Comparison of ENCODE assay signal across 26 cellular contexts in genomic region chr16:81850197-81850944, GRCh38.
DNase-seq lines count a peak whose midpoint lies in the region; ATAC-seq lines count a peak whose summit lies in the region.
"Had no signal": no experiment of that assay in that cellular context is flagged by ENCODE, and none has a peak within 500 bp of the region (broad histone marks: within the 10 kb centered on the region; RNA-seq: fewer than 3 reads in every experiment).

No MANE protein-coding gene starts in this region.

- peaks cover 49 to 70% (median 58%) of the 10 kb centered on the region in 3 donors for H3K4me1 Mint-ChIP-seq in IgD-negative memory B cell
- peaks cover 41% of the 10 kb centered on the region for H3K4me1 Mint-ChIP-seq in central memory CD8-positive, alpha-beta T cell
- peaks cover 40 to 53% of the 10 kb centered on the region in 2 donors for H3K4me1 Mint-ChIP-seq in natural killer cell treated with Interleukin-12 subunit alpha and Interleukin-12 subunit beta and Interleukin-15 and Interleukin-18, amount 100 ng/mL, for 72 hours (ENCODE audit: low read depth in 2 of 2)
- H3K4me1 Mint-ChIP-seq in CD4-positive, alpha-beta memory T cell = no peaks in the 10 kb centered on the region

- no peaks in the 10 kb centered on the region for H3K36me3 ChIP-seq in CD4-positive, alpha-beta memory T cell (ENCODE audit: insufficient read depth, low read length)
- H3K36me3 ChIP-seq: MG63, Peyer's patch had no signal

- POLR2A ChIA-PET in CD4-positive, alpha-beta memory T cell (lab: Charles Lee; ENCODE audit: partially characterized antibody) = no interaction called here

- no peaks in the 10 kb centered on the region for H3K27me3 Mint-ChIP-seq in IgD-negative memory B cell
- H3K27me3 Mint-ChIP-seq in central memory CD8-positive, alpha-beta T cell = no peaks in the 10 kb centered on the region
- H3K27me3 Mint-ChIP-seq in natural killer cell treated with Interleukin-12 subunit alpha and Interleukin-12 subunit beta and Interleukin-15 and Interleukin-18, amount 100 ng/mL, for 72 hours = no peaks in the 10 kb centered on the region
- peaks cover under 1 to 4% of the 10 kb centered on the region in 2 donors for H3K27me3 Mint-ChIP-seq in CD4-positive, alpha-beta memory T cell
- H3K27me3 Mint-ChIP-seq: CD4-positive, alpha-beta T cell had no signal

- no peak for DNase-seq in central memory CD8-positive, alpha-beta T cell (ENCODE audit: low spot score in 2 of 2)
- DNase-seq in natural killer cell treated with Interleukin-12 subunit alpha and Interleukin-12 subunit beta and Interleukin-15 and Interleukin-18, amount 100 ng/mL, for 72 hours (ENCODE audit: low spot score) = no peak
- no peak for DNase-seq in DMS53 (lab: John Stamatoyannopoulos, UW)
- no peak for DNase-seq in CD4-positive, alpha-beta memory T cell
- DNase-seq: Caco-2; CD4-positive, alpha-beta T cell; DMS79; EL; GDM1; GM23248; H7; KBM-7; MG63; NCI-H2029; NCI-H446; NCI-H524 treated with DMSO at 0.1 percent for 48 hours; OCI-M1; Peyer's patch; SIG-M5; SW 1271 had no signal

- no peaks in the 10 kb centered on the region for H3K27me3 ChIP-seq in CD4-positive, alpha-beta memory T cell (ENCODE audit: insufficient read depth, low read length)
- H3K27me3 ChIP-seq: BLaER1 treated with 17β-estradiol and CSF1 and Interleukin-3, amounts not matched to agents 10 nM and 100 nM; MG63; Peyer's patch had no signal

- CTCF ChIA-PET in CD4-positive, alpha-beta memory T cell (lab: Charles Lee; ENCODE audit: partially characterized antibody) = no interaction called here

- no peak overlapping the region for H3K4me3 ChIP-seq in CD4-positive, alpha-beta memory T cell (ENCODE audit: low read length in 2 of 2)
- H3K4me3 ChIP-seq: BLaER1 treated with 17β-estradiol and CSF1 and Interleukin-3, amounts not matched to agents 10 nM and 100 nM; GM12878; GM23248; MG63; Peyer's patch; SK-N-MC had no signal

- no peaks in the 10 kb centered on the region for H3K4me1 ChIP-seq in CD4-positive, alpha-beta memory T cell (ENCODE audit: insufficient read depth, low read length)
- H3K4me1 ChIP-seq: Peyer's patch had no signal

- no peak overlapping the region for H3K27ac ChIP-seq in CD4-positive, alpha-beta memory T cell (ENCODE audit: low read depth, low read length)
- H3K27ac ChIP-seq: BLaER1 treated with 17β-estradiol and CSF1 and Interleukin-3, amounts not matched to agents 10 nM and 100 nM; GM23248; Peyer's patch; SK-N-MC had no signal

- no peak for ATAC-seq in central memory CD8-positive, alpha-beta T cell (replicated peaks; ENCODE audit: extremely low read depth, poor library complexity, severe bottlenecking)
- no peak for ATAC-seq in natural killer cell treated with Interleukin-12 subunit alpha and Interleukin-12 subunit beta and Interleukin-15 and Interleukin-18, amount 100 ng/mL, for 72 hours
- ATAC-seq in HG03039 (IDR thresholded peaks at IDR 0.05; ENCODE audit: unreplicated experiment) (no peak), GM18909 (IDR thresholded peaks at IDR 0.05; ENCODE audit: poor library complexity, unreplicated experiment) (no peak)
- ATAC-seq: GM12878 had no signal

- intact Hi-C loops in CD4-positive, alpha-beta memory T cell (cut with micrococcal nuclease) = no loop called here

- H3K9me3 ChIP-seq in CD4-positive, alpha-beta memory T cell (ENCODE audit: control insufficient read depth in 1 of 2, low read length in 2 of 2) = no peaks in the 10 kb centered on the region
- H3K9me3 ChIP-seq: Caco-2, MG63, Peyer's patch had no signal

- peak overlapping the region in 3 of 4 donors; percentile 1 to 63 (median 20) for H3K4me3 Mint-ChIP-seq in IgD-negative memory B cell
- H3K4me3 Mint-ChIP-seq in central memory CD8-positive, alpha-beta T cell = no peak overlapping the region
- H3K4me3 Mint-ChIP-seq in natural killer cell treated with Interleukin-12 subunit alpha and Interleukin-12 subunit beta and Interleukin-15 and Interleukin-18, amount 100 ng/mL, for 72 hours = peak overlapping the region; percentile 3
- H3K4me3 Mint-ChIP-seq in CD4-positive, alpha-beta memory T cell = no peak overlapping the region
- H3K4me3 Mint-ChIP-seq: CD4-positive, alpha-beta T cell had no signal

- H3K27ac Mint-ChIP-seq in IgD-negative memory B cell = peak overlapping the region; percentile 31 to 77 (median 66)
- peak overlapping the region; percentile 86 for H3K27ac Mint-ChIP-seq in central memory CD8-positive, alpha-beta T cell (ENCODE audit: low read depth)
- peak overlapping the region; percentile 3 to 56 for H3K27ac Mint-ChIP-seq in natural killer cell treated with Interleukin-12 subunit alpha and Interleukin-12 subunit beta and Interleukin-15 and Interleukin-18, amount 100 ng/mL, for 72 hours
- H3K27ac Mint-ChIP-seq in CD4-positive, alpha-beta memory T cell = no peak overlapping the region
- H3K27ac Mint-ChIP-seq: CD4-positive, alpha-beta T cell had no signal

- H3K36me3 Mint-ChIP-seq in IgD-negative memory B cell = peaks cover 5% of the 10 kb centered on the region
- H3K36me3 Mint-ChIP-seq in central memory CD8-positive, alpha-beta T cell (ENCODE audit: insufficient read depth) = peaks cover 6% of the 10 kb centered on the region
- H3K36me3 Mint-ChIP-seq in natural killer cell treated with Interleukin-12 subunit alpha and Interleukin-12 subunit beta and Interleukin-15 and Interleukin-18, amount 100 ng/mL, for 72 hours = peaks cover 6% of the 10 kb centered on the region
- H3K36me3 Mint-ChIP-seq in CD4-positive, alpha-beta memory T cell = no peaks in the 10 kb centered on the region

- H3K9me3 Mint-ChIP-seq in IgD-negative memory B cell = no peaks in the 10 kb centered on the region
- no peaks in the 10 kb centered on the region for H3K9me3 Mint-ChIP-seq in central memory CD8-positive, alpha-beta T cell
- no peaks in the 10 kb centered on the region for H3K9me3 Mint-ChIP-seq in natural killer cell treated with Interleukin-12 subunit alpha and Interleukin-12 subunit beta and Interleukin-15 and Interleukin-18, amount 100 ng/mL, for 72 hours
- no peaks in the 10 kb centered on the region for H3K9me3 Mint-ChIP-seq in CD4-positive, alpha-beta memory T cell
- H3K9me3 Mint-ChIP-seq: CD4-positive, alpha-beta T cell had no signal

Comparison
In these comparisons a context has a peak if more than half of its experiments do, and no peak if none do; other contexts are left out.
1. H3K27ac Mint-ChIP-seq: peak in IgD-negative memory B cell (3 of 3), central memory CD8-positive, alpha-beta T cell (single experiment) and natural killer cell treated with Interleukin-12 subunit alpha and Interleukin-12 subunit beta and Interleukin-15 and Interleukin-18, amount 100 ng/mL, for 72 hours (2 of 2); none in CD4-positive, alpha-beta memory T cell (0 of 7).
2. H3K4me3 Mint-ChIP-seq: peak in IgD-negative memory B cell (3 of 4) and natural killer cell treated with Interleukin-12 subunit alpha and Interleukin-12 subunit beta and Interleukin-15 and Interleukin-18, amount 100 ng/mL, for 72 hours (single experiment); none in central memory CD8-positive, alpha-beta T cell (single experiment) and CD4-positive, alpha-beta memory T cell (0 of 8).